Comparison of ENCODE assay signal across 8 cellular contexts in the genomic region with DNA sequence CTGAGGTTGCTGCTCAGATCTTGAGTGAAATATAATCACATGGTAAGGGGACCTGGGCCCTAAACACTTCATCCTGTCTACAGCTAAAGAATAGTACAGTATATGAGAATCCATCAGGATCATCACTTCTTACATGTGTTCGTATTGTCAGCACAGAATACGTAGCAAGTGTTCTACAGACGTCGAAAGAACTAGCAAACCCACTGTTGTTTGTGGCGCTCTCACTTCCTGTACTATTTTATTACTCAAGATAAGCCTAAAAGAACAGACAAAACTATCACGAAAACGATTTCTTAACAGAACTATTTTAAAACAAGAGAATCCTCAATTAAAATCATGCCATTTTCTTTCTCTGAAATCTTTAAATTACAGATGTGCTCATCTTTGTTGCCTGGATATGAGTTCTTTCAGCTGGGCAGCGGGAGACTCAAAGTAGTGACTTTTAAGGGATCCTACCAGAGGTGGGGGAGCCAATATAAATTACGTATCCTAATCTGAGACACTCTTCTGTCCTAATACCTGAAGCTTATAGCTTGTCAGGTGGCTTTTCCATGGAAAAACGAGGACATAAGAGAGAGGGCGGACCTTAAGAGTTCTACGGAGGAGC. TPM values are rescaled to one million over a fixed set of nuclear protein-coding genes. Genes with fewer than 3 reads are reported as not detected.
A peak's percentile ranks its signal among the peaks of the same experiment; 100 is the strongest.
DNase-seq lines count a peak whose midpoint lies in the region; ATAC-seq, FAIRE-seq and TF ChIP-seq lines count a peak whose summit lies in the region.

No MANE protein-coding gene starts in this region.

- POLR2A ChIA-PET in RWPE1 (lab: Yijun Ruan, JAX; ENCODE audit: low non-redundant PET), result interaction anchor here (1.0 to 1.1 kb wide), 3 partner anchors 57 to 153 kb away, joined by 4 to 8 read pairs (median 5); a partner anchor contains a TSS

- H3K27me3 ChIP-seq in BLaER1, result no peaks in the 10 kb centered on the region

- H3K4me1 ChIP-seq in BLaER1, result peaks cover 38% of the 10 kb centered on the region

- CTCF ChIA-PET in RWPE1 (lab: Yijun Ruan, JAX), result interaction anchor here (1.1 kb wide), 1 partner anchor 229 kb away, joined by 4 read pairs; no protein-coding TSS in a partner anchor

- ATAC-seq in HG03378 (IDR thresholded peaks at IDR 0.05; ENCODE audit: unreplicated experiment) (no peak), esophagus mucosa (no peak), GM19397 (IDR thresholded peaks at IDR 0.05; ENCODE audit: unreplicated experiment) (no peak)

- peak; percentile 69 for FAIRE-seq in GM18507 (lab: Jason Lieb, UNC)

- peak overlapping the region; percentile 96 for H3K9ac ChIP-seq in BLaER1

- no peak for DNase-seq in GM18507 (ENCODE audit: extremely low spot score, insufficient read length, low read depth)
- no peak for DNase-seq in RWPE1 (ENCODE audit: low spot score)
- DNase-seq in midbrain (lab: John Stamatoyannopoulos, UW), result peak; percentile 47

- peak overlapping the region; percentile 84 for H3K4me3 ChIP-seq in BLaER1

- TF ChIP-seq CTCF in RWPE1 (conservative IDR thresholded peaks at IDR 0.05; ENCODE audit: low read depth), result no peak

- no peaks in the 10 kb centered on the region for H3K9me3 ChIP-seq in BLaER1

- H3K27ac ChIP-seq in BLaER1 (peak overlapping the region; percentile 98), RWPE1 (peak overlapping the region; percentile 98), cingulate gyrus (ENCODE audit: low read depth, low read length) (peak overlapping the region; percentile 98)

- H3K4me2 ChIP-seq in BLaER1, result peak overlapping the region; percentile 84

- peaks cover 16% of the 10 kb centered on the region for H3K36me3 ChIP-seq in BLaER1

- H4K20me1 ChIP-seq in BLaER1, result peaks cover 28% of the 10 kb centered on the region

RNA-seq across cellular contexts. Expression of a gene that starts 0.7 kb away (rescaled TPM):
- total RNA-seq in esophagus mucosa, result 13.1 TPM

RNA-seq across cellular contexts. Expression of a gene that starts 1.4 kb away (rescaled TPM):
- 142 TPM for total RNA-seq in esophagus mucosa

RNA-seq across cellular contexts. Expression of a gene that starts 56.2 kb away (rescaled TPM):
- 50.2 TPM for total RNA-seq in esophagus mucosa
